9 cellular contexts compared by ENCODE assay signal in genomic region chr15:39976291-39977274, GRCh38. TPM values are rescaled to one million over a fixed set of nuclear protein-coding genes. Genes with fewer than 3 reads are reported as not detected.
A peak's percentile ranks its signal among the peaks of the same experiment; 100 is the strongest.
DNase-seq lines count a peak whose midpoint lies in the region; ATAC-seq and TF ChIP-seq lines count a peak whose summit lies in the region.
"Had no signal": no experiment of that assay in that cellular context is flagged by ENCODE, and none has a peak within 500 bp of the region (broad histone marks: within the 10 kb centered on the region; RNA-seq: fewer than 3 reads in every experiment).

No MANE protein-coding gene starts in this region.

- no peak for TF ChIP-seq POLR2A in gastroesophageal sphincter (IDR thresholded peaks at IDR 0.05)

- ATAC-seq in gastroesophageal sphincter: peak; percentile 91
- ATAC-seq in HG03469 (IDR thresholded peaks at IDR 0.05; ENCODE audit: unreplicated experiment): no peak
- no peak for ATAC-seq in GM21786 (IDR thresholded peaks at IDR 0.05; ENCODE audit: unreplicated experiment)

- TF ChIP-seq RAD21 in neural cell (conservative IDR thresholded peaks at IDR 0.05): peak; percentile 47

- DNase-seq in AG08396 (ENCODE audit: low spot score): peak; percentile 85
- peak; percentile 85 for DNase-seq in HT-29 (ENCODE audit: low spot score)
- DNase-seq in activated T-helper 1 cell treated with anti-CD3 and anti-CD28 coated beads, Interleukin-12 subunit alpha, Interleukin-12 subunit beta, Interleukin-2, Interleukin-4 antibody, amounts not matched to agents 30 ng/mL and 10 ng/mL and 1 ng/mL, durations not matched to agents 14 hours and 24 hours and 36 hours (ENCODE audit: low spot score): no peak
- no peak for DNase-seq in GDM1 (lab: John Stamatoyannopoulos, UW)

- H3K4me3 Mint-ChIP-seq in activated T-helper 1 cell treated with anti-CD3 and anti-CD28 coated beads, Interleukin-12 subunit alpha, Interleukin-12 subunit beta, Interleukin-2, Interleukin-4 antibody, amounts not matched to agents 30 ng/mL and 10 ng/mL and 1 ng/mL, durations not matched to agents 14 hours and 24 hours and 36 hours: no peak overlapping the region
- H3K4me3 Mint-ChIP-seq: activated naive CD8-positive, alpha-beta T cell had no signal

- no peaks in the 10 kb centered on the region for H4K20me1 ChIP-seq in neural cell (ENCODE audit: insufficient read depth)

- peak; percentile 26 to 77 (median 58) for TF ChIP-seq CTCF in gastroesophageal sphincter (IDR thresholded peaks at IDR 0.05)
- peak; percentile 69 for TF ChIP-seq CTCF in neural cell (IDR thresholded peaks at IDR 0.05; ENCODE audit: poor library complexity, severe bottlenecking)

- TF ChIP-seq EP300 in gastroesophageal sphincter (IDR thresholded peaks at IDR 0.05): no peak
- no peak for TF ChIP-seq EP300 in neural cell (conservative IDR thresholded peaks at IDR 0.05; ENCODE audit: poor library complexity, severe bottlenecking)

- peak overlapping the region; percentile 68 for H3K9ac ChIP-seq in neural cell (ENCODE audit: low read length)

- H3K9me3 ChIP-seq in gastroesophageal sphincter (no peaks in the 10 kb centered on the region), neural cell (ENCODE audit: low read length) (no peaks in the 10 kb centered on the region)

- no peaks in the 10 kb centered on the region for H3K4me1 Mint-ChIP-seq in activated T-helper 1 cell treated with anti-CD3 and anti-CD28 coated beads, Interleukin-12 subunit alpha, Interleukin-12 subunit beta, Interleukin-2, Interleukin-4 antibody, amounts not matched to agents 30 ng/mL and 10 ng/mL and 1 ng/mL, durations not matched to agents 14 hours and 24 hours and 36 hours (ENCODE audit: low read depth)

- H3K4me2 ChIP-seq in neural cell (ENCODE audit: low read length): peak overlapping the region; percentile 14

- 36 to 55% methylated on average over 8 to 26 of the region's 69 CpGs for WGBS in gastroesophageal sphincter (ENCODE audit: low coverage in 1 of 2), 2 donors

- no peaks in the 10 kb centered on the region for H3K9me2 ChIP-seq in neural cell (ENCODE audit: insufficient read depth, low read length)

- intact Hi-C loops in activated T-helper 1 cell treated with anti-CD3 and anti-CD28 coated beads, Interleukin-12 subunit alpha, Interleukin-12 subunit beta, Interleukin-2, Interleukin-4 antibody, amounts not matched to agents 30 ng/mL and 10 ng/mL and 1 ng/mL, durations not matched to agents 14 hours and 24 hours and 36 hours (cut with micrococcal nuclease): no loop called here

- H3K9me3 Mint-ChIP-seq in activated T-helper 1 cell treated with anti-CD3 and anti-CD28 coated beads, Interleukin-12 subunit alpha, Interleukin-12 subunit beta, Interleukin-2, Interleukin-4 antibody, amounts not matched to agents 30 ng/mL and 10 ng/mL and 1 ng/mL, durations not matched to agents 14 hours and 24 hours and 36 hours: no peaks in the 10 kb centered on the region

- H3K27me3 Mint-ChIP-seq in activated T-helper 1 cell treated with anti-CD3 and anti-CD28 coated beads, Interleukin-12 subunit alpha, Interleukin-12 subunit beta, Interleukin-2, Interleukin-4 antibody, amounts not matched to agents 30 ng/mL and 10 ng/mL and 1 ng/mL, durations not matched to agents 14 hours and 24 hours and 36 hours (ENCODE audit: insufficient read depth): no peaks in the 10 kb centered on the region
- H3K27me3 Mint-ChIP-seq: activated naive CD8-positive, alpha-beta T cell had no signal

- peak overlapping the region; percentile 12 to 83 (median 79) for H3K27ac ChIP-seq in gastroesophageal sphincter
- peak overlapping the region; percentile 52 for H3K27ac ChIP-seq in neural cell (ENCODE audit: low read length)

- H3K36me3 ChIP-seq in gastroesophageal sphincter (peaks cover 0 to 36% of the 10 kb centered on the region in 2 donors), neural cell (ENCODE audit: insufficient read depth, low read length) (no peaks in the 10 kb centered on the region)

- no peaks in the 10 kb centered on the region for H3K79me2 ChIP-seq in neural cell (replicated peaks; ENCODE audit: insufficient read depth, low read length)

- peak overlapping the region; percentile 48 for H3K27ac Mint-ChIP-seq in activated T-helper 1 cell treated with anti-CD3 and anti-CD28 coated beads, Interleukin-12 subunit alpha, Interleukin-12 subunit beta, Interleukin-2, Interleukin-4 antibody, amounts not matched to agents 30 ng/mL and 10 ng/mL and 1 ng/mL, durations not matched to agents 14 hours and 24 hours and 36 hours
- H3K27ac Mint-ChIP-seq: activated naive CD8-positive, alpha-beta T cell had no signal

- H3F3A ChIP-seq in neural cell (ENCODE audit: insufficient read depth, low read length, poor library complexity, severe bottlenecking): no peaks in the 10 kb centered on the region

- H3K4me3 ChIP-seq in gastroesophageal sphincter (peak overlapping the region; percentile 45 to 70), neural cell (ENCODE audit: low read length) (peak overlapping the region; percentile 75)

- peaks cover 31% of the 10 kb centered on the region for H3K36me3 Mint-ChIP-seq in activated T-helper 1 cell treated with anti-CD3 and anti-CD28 coated beads, Interleukin-12 subunit alpha, Interleukin-12 subunit beta, Interleukin-2, Interleukin-4 antibody, amounts not matched to agents 30 ng/mL and 10 ng/mL and 1 ng/mL, durations not matched to agents 14 hours and 24 hours and 36 hours (ENCODE audit: low read depth)

- no peak overlapping the region for H2AFZ ChIP-seq in neural cell (ENCODE audit: low read depth, low read length)

- peaks cover 0 to 16% (median 3%) of the 10 kb centered on the region in 3 donors for H3K4me1 ChIP-seq in gastroesophageal sphincter

- no peaks in the 10 kb centered on the region for H3K27me3 ChIP-seq in gastroesophageal sphincter
- H3K27me3 ChIP-seq in neural cell (ENCODE audit: insufficient read depth, low read depth, low read length): no peaks in the 10 kb centered on the region

TF ChIP-seq in neural cell, 6 proteins besides CTCF, POLR2A, EP300 and RAD21:
- TF ChIP-seq REST (IDR thresholded peaks at IDR 0.05; ENCODE audit: borderline replicate concordance) (no peak), SMC3 (conservative IDR thresholded peaks at IDR 0.05; ENCODE audit: poor library complexity) (peak; percentile 62), POLR2AphosphoS5 (IDR thresholded peaks at IDR 0.05) (peak; percentile 20), MXI1 (conservative IDR thresholded peaks at IDR 0.05; ENCODE audit: poor library complexity, severe bottlenecking) (peak; percentile 43), TAF1 (IDR thresholded peaks at IDR 0.05; ENCODE audit: low read depth) (no peak)

RNA-seq across cellular contexts. Expression of gene EIF2AK4, which starts 42.7 kb away (rescaled TPM):
- 10.4 and 12.4 TPM in 2 replicates for total RNA-seq in HT-29 (2014; rRNA removed; shearing (Covaris generic))
- total RNA-seq in activated T-helper 1 cell treated with anti-CD3 and anti-CD28 coated beads, Interleukin-12 subunit alpha, Interleukin-12 subunit beta, Interleukin-2, Interleukin-4 antibody, amounts not matched to agents 30 ng/mL and 10 ng/mL and 1 ng/mL, durations not matched to agents 14 hours and 24 hours and 36 hours: 51.5 and 54.2 TPM in 2 replicates
- 10 to 100 TPM; 26.1 to 48.8 (median 39.1) TPM for total RNA-seq in gastroesophageal sphincter
- polyA plus RNA-seq in neural cell: 9.9 and 28.0 TPM in 2 replicates
- 20.5 and 23.0 TPM in 2 replicates for polyA minus RNA-seq in neural cell

RNA-seq across cellular contexts. Expression of gene GPR176, which starts 56.5 kb away (rescaled TPM):
- total RNA-seq in HT-29 (2014; rRNA removed; shearing (Covaris generic)): 1.7 TPM in 2 replicates
- total RNA-seq in activated T-helper 1 cell treated with anti-CD3 and anti-CD28 coated beads, Interleukin-12 subunit alpha, Interleukin-12 subunit beta, Interleukin-2, Interleukin-4 antibody, amounts not matched to agents 30 ng/mL and 10 ng/mL and 1 ng/mL, durations not matched to agents 14 hours and 24 hours and 36 hours: 0.23 and 0.34 TPM in 2 replicates
- total RNA-seq in gastroesophageal sphincter: 10 to 100 TPM in 1 of 4 donors, 1 to 10 TPM in 3; 1.6 to 11.8 (median 4.6) TPM
- 8.3 and 9.8 TPM in 2 replicates for polyA plus RNA-seq in neural cell
- 16.4 and 17.3 TPM in 2 replicates for polyA minus RNA-seq in neural cell

Comparison
In these comparisons a context has a peak if more than half of its experiments do, and no peak if none do; other contexts are left out.
1. DNase-seq: peak in AG08396 (single experiment) and HT-29 (single experiment); none in activated T-helper 1 cell treated with anti-CD3 and anti-CD28 coated beads, Interleukin-12 subunit alpha, Interleukin-12 subunit beta, Interleukin-2, Interleukin-4 antibody, amounts not matched to agents 30 ng/mL and 10 ng/mL and 1 ng/mL, durations not matched to agents 14 hours and 24 hours and 36 hours (single experiment) and GDM1 (single experiment).